Comparison of ENCODE assay signal across 15 cellular contexts in the genomic region with DNA sequence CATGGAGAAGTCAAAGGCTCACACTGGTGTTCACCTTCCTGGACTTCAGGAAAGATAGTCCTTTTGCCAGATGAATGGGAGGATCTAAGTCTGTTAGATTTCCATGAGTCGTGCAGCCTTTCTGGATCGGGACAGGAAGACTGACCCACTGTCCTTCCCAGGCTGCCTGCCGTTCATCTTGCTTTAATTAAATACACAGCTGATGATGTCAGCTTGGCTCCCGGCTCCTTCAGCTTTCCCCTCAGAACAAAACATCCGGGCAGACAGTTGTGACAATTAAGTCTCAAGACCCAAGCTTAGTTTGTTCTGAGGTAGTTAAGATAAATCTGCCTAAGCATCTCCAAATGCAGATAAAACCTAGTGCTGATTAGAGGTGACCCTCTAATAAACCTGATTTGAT. TPM values are rescaled to one million over a fixed set of nuclear protein-coding genes. Genes with fewer than 3 reads are reported as not detected.
DNase-seq lines count a peak whose midpoint lies in the region; TF ChIP-seq lines count a peak whose summit lies in the region.
"Had no signal": no experiment of that assay in that cellular context is flagged by ENCODE, and none has a peak within 500 bp of the region (broad histone marks: within the 10 kb centered on the region; RNA-seq: fewer than 3 reads in every experiment).

No MANE protein-coding gene starts in this region.

- TF ChIP-seq CTCF in brain (conservative IDR thresholded peaks at IDR 0.05) (no peak), testis (IDR thresholded peaks at IDR 0.05) (no peak), GM13976 (IDR thresholded peaks at IDR 0.05; ENCODE audit: borderline replicate concordance, control extremely low read depth, extremely low read depth, insufficient read depth, missing control alignments) (no peak)

- no peaks in the 10 kb centered on the region for H3K36me3 Mint-ChIP-seq in brain
- no peaks in the 10 kb centered on the region for H3K36me3 Mint-ChIP-seq in activated naive CD8-positive, alpha-beta T cell treated with anti-CD3 and anti-CD28 coated beads for 36 hours
- H3K36me3 Mint-ChIP-seq: WTC11 had no signal

- H3K4me3 Mint-ChIP-seq in brain, result peak overlapping the region in 3 of 5 experiments; percentile 17 to 41 (median 31)
- no peak overlapping the region for H3K4me3 Mint-ChIP-seq in activated naive CD8-positive, alpha-beta T cell treated with anti-CD3 and anti-CD28 coated beads for 36 hours
- H3K4me3 Mint-ChIP-seq: WTC11 had no signal

- no peaks in the 10 kb centered on the region for H3K36me3 ChIP-seq in testis (ENCODE audit: low read depth, missing control alignments)
- H3K36me3 ChIP-seq: prostate gland had no signal

- H3K27me3 Mint-ChIP-seq in brain, result no peaks in the 10 kb centered on the region
- H3K27me3 Mint-ChIP-seq in activated naive CD8-positive, alpha-beta T cell treated with anti-CD3 and anti-CD28 coated beads for 36 hours, result no peaks in the 10 kb centered on the region
- H3K27me3 Mint-ChIP-seq: IgD-negative memory B cell had no signal

- H3K4me1 ChIP-seq in testis, result peaks cover 5% of the 10 kb centered on the region
- H3K4me1 ChIP-seq: prostate gland had no signal

- WGBS in testis, 2 donors, result 34 to 53% methylated on average over 5 of the region's 5 CpGs

- intact Hi-C loops in testis (cut with DNase I; ENCODE audit: low total_unique reads), result no loop called here

- no peak overlapping the region for H3K4me3 ChIP-seq in testis
- H3K4me3 ChIP-seq: lung, prostate gland had no signal

- H3K9me3 ChIP-seq in testis, result no peaks in the 10 kb centered on the region
- H3K9me3 ChIP-seq: prostate gland had no signal

- H3K9me3 Mint-ChIP-seq in brain, result no peaks in the 10 kb centered on the region
- H3K9me3 Mint-ChIP-seq in activated naive CD8-positive, alpha-beta T cell treated with anti-CD3 and anti-CD28 coated beads for 36 hours, result no peaks in the 10 kb centered on the region
- H3K9me3 Mint-ChIP-seq: IgD-negative memory B cell, WTC11 had no signal

- in situ Hi-C loops in GM13976 (cut with MboI; ENCODE audit: low sequenced_read_pairs, unreplicated experiment), result no loop called here

- H3K4me1 Mint-ChIP-seq in brain, result peaks cover 94% of the 10 kb centered on the region
- no peaks in the 10 kb centered on the region for H3K4me1 Mint-ChIP-seq in activated naive CD8-positive, alpha-beta T cell treated with anti-CD3 and anti-CD28 coated beads for 36 hours
- H3K4me1 Mint-ChIP-seq: IgD-negative memory B cell had no signal

- DNase-seq in NCI-H748 (lab: John Stamatoyannopoulos, UW; ENCODE audit: unreplicated experiment), result peak; percentile 74
- DNase-seq in NCI-H748 treated with DMSO at 0.1 percent for 48 hours (lab: John Stamatoyannopoulos, UW), result no peak
- peak; percentile 7 for DNase-seq in iris pigment epithelial cell (ENCODE audit: low read depth)
- peak; percentile 26 for DNase-seq in testis
- DNase-seq in iPS-NIHi11 (ENCODE audit: low spot score), result no peak
- DNase-seq in GM13976 (ENCODE audit: low spot score), result no peak
- DNase-seq in activated naive CD8-positive, alpha-beta T cell treated with anti-CD3 and anti-CD28 coated beads for 36 hours, result no peak
- DNase-seq: caudate nucleus, foreskin melanocyte, GF-D8 had no signal

- no peak overlapping the region for H3K27ac ChIP-seq in testis
- H3K27ac ChIP-seq: prostate gland had no signal

- no peak for TF ChIP-seq POLR2A in testis (IDR thresholded peaks at IDR 0.05)

- H3K27ac Mint-ChIP-seq in brain, result peak overlapping the region in 2 of 5 experiments; percentile 42 to 59
- H3K27ac Mint-ChIP-seq in activated naive CD8-positive, alpha-beta T cell treated with anti-CD3 and anti-CD28 coated beads for 36 hours, result no peak overlapping the region
- H3K27ac Mint-ChIP-seq: IgD-negative memory B cell had no signal

- H3K27me3 ChIP-seq in testis, result no peaks in the 10 kb centered on the region

RNA-seq across cellular contexts. Expression of a gene that starts 58.6 kb away (rescaled TPM):
- 59.9 TPM for polyA plus RNA-seq in brain (ENCODE audit: insufficient read depth, low read depth, low replicate concordance)
- total RNA-seq in testis, result 10 to 100 TPM; 56.1 to 75.5 TPM
- polyA plus RNA-seq in testis (ENCODE audit: insufficient read depth, low read depth, low replicate concordance), result 21.3 TPM
- under 1 TPM; 0.58 to 0.78 TPM for total RNA-seq in activated naive CD8-positive, alpha-beta T cell treated with anti-CD3 and anti-CD28 coated beads for 36 hours

Comparison
In these comparisons a context has a peak if more than half of its experiments do, and no peak if none do; other contexts are left out.
1. DNase-seq: peak in NCI-H748 (single experiment), iris pigment epithelial cell (single experiment) and testis (single experiment); none in NCI-H748 treated with DMSO at 0.1 percent for 48 hours (single experiment), iPS-NIHi11 (single experiment), GM13976 (single experiment) and activated naive CD8-positive, alpha-beta T cell treated with anti-CD3 and anti-CD28 coated beads for 36 hours (single experiment).
2. RNA of a gene that starts 58.6 kb away (total RNA-seq): 56.1 to 75.5 TPM in testis; 0.58 to 0.78 TPM in activated naive CD8-positive, alpha-beta T cell treated with anti-CD3 and anti-CD28 coated beads for 36 hours; every median in the first group is over 10 times any median in the second.